In genomic region chr9:33106372-33106771, GRCh38 we compare ENCODE assay signal across 14 cellular contexts. TPM values are rescaled to one million over a fixed set of nuclear protein-coding genes. Genes with fewer than 3 reads are reported as not detected.
A peak's percentile ranks its signal among the peaks of the same experiment; 100 is the strongest.
DNase-seq lines count a peak whose midpoint lies in the region; ATAC-seq, FAIRE-seq and TF ChIP-seq lines count a peak whose summit lies in the region.
"Had no signal": no experiment of that assay in that cellular context is flagged by ENCODE, and none has a peak within 500 bp of the region (broad histone marks: within the 10 kb centered on the region; RNA-seq: fewer than 3 reads in every experiment).

No MANE protein-coding gene starts in this region.

- POLR2A ChIA-PET in endothelial cell of umbilical vein (lab: Charles Lee) = no interaction called here

- H3K36me3 Mint-ChIP-seq in natural killer cell (no peaks in the 10 kb centered on the region), Calu3 (ENCODE audit: insufficient read depth, unreplicated experiment) (peaks cover 6% of the 10 kb centered on the region)
- no peaks in the 10 kb centered on the region for H3K36me3 Mint-ChIP-seq in natural killer cell treated with Interleukin-12 subunit alpha and Interleukin-12 subunit beta and Interleukin-15 and Interleukin-18, amount 100 ng/mL, for 72 hours

- H3K9me3 Mint-ChIP-seq in natural killer cell (no peaks in the 10 kb centered on the region), Calu3 (ENCODE audit: low read depth, unreplicated experiment) (no peaks in the 10 kb centered on the region)
- no peaks in the 10 kb centered on the region for H3K9me3 Mint-ChIP-seq in natural killer cell treated with Interleukin-12 subunit alpha and Interleukin-12 subunit beta and Interleukin-15 and Interleukin-18, amount 100 ng/mL, for 72 hours
- H3K9me3 Mint-ChIP-seq: activated T-helper 1 cell treated with anti-CD3 and anti-CD28 coated beads, Interleukin-12 subunit alpha, Interleukin-12 subunit beta, Interleukin-2, Interleukin-4 antibody, amounts not matched to agents 30 ng/mL and 10 ng/mL and 1 ng/mL, durations not matched to agents 14 hours and 24 hours and 36 hours had no signal

- H3K4ac ChIP-seq in neuronal stem cell (ENCODE audit: low read length) = no peak overlapping the region

- H3K18ac ChIP-seq in neuronal stem cell (ENCODE audit: low read length) = no peak overlapping the region

- H3K9ac ChIP-seq in endothelial cell of umbilical vein (replicated peaks; ENCODE audit: extremely low read depth, insufficient read depth, low read length) (peak overlapping the region; percentile 70), neuronal stem cell (ENCODE audit: low read depth, low read length, poor library complexity) (no peak overlapping the region)

- H3K9me3 ChIP-seq in endothelial cell of umbilical vein (replicated peaks; ENCODE audit: control insufficient read depth, insufficient read depth, low read length) (no peaks in the 10 kb centered on the region), neuronal stem cell (replicated peaks in 1 of 2; ENCODE audit: control insufficient read depth in 2 of 2, insufficient read depth in 1 of 2, low read depth in 1 of 2, low read length in 2 of 2) (no peaks in the 10 kb centered on the region)
- H3K9me3 ChIP-seq: neutrophil had no signal

- H2BK12ac ChIP-seq in neuronal stem cell (ENCODE audit: low read length) = no peak overlapping the region

- H3K27ac Mint-ChIP-seq in natural killer cell (peak overlapping the region; percentile 21 to 48), Calu3 (ENCODE audit: unreplicated experiment) (no peak overlapping the region)
- H3K27ac Mint-ChIP-seq in natural killer cell treated with Interleukin-12 subunit alpha and Interleukin-12 subunit beta and Interleukin-15 and Interleukin-18, amount 100 ng/mL, for 72 hours = peak overlapping the region in 1 of 2 donors; percentile 63

- H2BK120ac ChIP-seq in neuronal stem cell (ENCODE audit: low read depth, low read length) = no peak overlapping the region

- no peak overlapping the region for H2AK5ac ChIP-seq in neuronal stem cell (ENCODE audit: low read depth, low read length)

- no peaks in the 10 kb centered on the region for H3K79me1 ChIP-seq in neuronal stem cell (ENCODE audit: low read depth, low read length)

- TF ChIP-seq POLR2A in endothelial cell of umbilical vein (IDR thresholded peaks at IDR 0.05; ENCODE audit: low read depth, low read length) = no peak

- no peak for TF ChIP-seq CTCF in natural killer cell (IDR thresholded peaks at IDR 0.05)
- TF ChIP-seq CTCF in endothelial cell of umbilical vein (IDR thresholded peaks at IDR 0.05; ENCODE audit: extremely low read depth in 1 of 2, insufficient read depth in 1 of 2, low read depth in 1 of 2, low read length in 2 of 2) = no peak
- TF ChIP-seq CTCF in Calu3 (IDR thresholded peaks at IDR 0.05; ENCODE audit: unreplicated experiment) = no peak

- H3K4me3 Mint-ChIP-seq in natural killer cell (no peak overlapping the region), Calu3 (ENCODE audit: low read depth, unreplicated experiment) (no peak overlapping the region)
- no peak overlapping the region for H3K4me3 Mint-ChIP-seq in natural killer cell treated with Interleukin-12 subunit alpha and Interleukin-12 subunit beta and Interleukin-15 and Interleukin-18, amount 100 ng/mL, for 72 hours
- H3K4me3 Mint-ChIP-seq: activated T-helper 1 cell treated with anti-CD3 and anti-CD28 coated beads, Interleukin-12 subunit alpha, Interleukin-12 subunit beta, Interleukin-2, Interleukin-4 antibody, amounts not matched to agents 30 ng/mL and 10 ng/mL and 1 ng/mL, durations not matched to agents 14 hours and 24 hours and 36 hours had no signal

- ATAC-seq in natural killer cell (no peak), HG02798 (IDR thresholded peaks at IDR 0.05; ENCODE audit: poor library complexity, unreplicated experiment) (no peak)
- ATAC-seq in natural killer cell treated with Interleukin-12 subunit alpha and Interleukin-12 subunit beta and Interleukin-15 and Interleukin-18, amount 100 ng/mL, for 72 hours = no peak

- dilution Hi-C loops in endothelial cell of umbilical vein (cut with MboI; ENCODE audit: extremely low pct_ligation_motif_present, low sequenced_read_pairs) = no loop called here

- no peak for DNase-seq in natural killer cell
- no peak for DNase-seq in natural killer cell treated with Interleukin-12 subunit alpha and Interleukin-12 subunit beta and Interleukin-15 and Interleukin-18, amount 100 ng/mL, for 72 hours (ENCODE audit: low spot score)
- no peak for DNase-seq in endothelial cell of umbilical vein (ENCODE audit: low read depth, low spot score)
- no peak for DNase-seq in neuronal stem cell (ENCODE audit: low spot score)
- DNase-seq in HuH-7 (ENCODE audit: low spot score) = no peak
- DNase-seq in Calu3 = no peak
- DNase-seq: DMS79 treated with DMSO at 0.1 percent for 48 hours; effector CD8-positive, alpha-beta T cell; NCI-H1105 treated with DMSO at 0.1 percent for 48 hours; T-helper 1 cell had no signal

- CTCF ChIA-PET in endothelial cell of umbilical vein (lab: Charles Lee) (no interaction called here), Calu3 (lab: Charles Lee) (no interaction called here)

- no CpG with 5 or more reads among the region's 4 CpGs for WGBS in neuronal stem cell (ENCODE audit: extremely low coverage in 2 of 2, insufficient read length in 2 of 2, insufficient replicate concordance in 1 of 2), 2 donors
- WGBS in urinary bladder = 63% methylated on average over 4 of the region's 4 CpGs

- intact Hi-C loops in natural killer cell (cut with micrococcal nuclease) = no loop called here
- intact Hi-C loops in endothelial cell of umbilical vein (cut with micrococcal nuclease) = no loop called here
- intact Hi-C loops in Calu3 (cut with micrococcal nuclease; ENCODE audit: unreplicated experiment) = no loop called here

- H3K4me1 Mint-ChIP-seq in natural killer cell (peaks cover 0 to 7% of the 10 kb centered on the region in 2 donors), Calu3 (ENCODE audit: low read depth, unreplicated experiment) (peaks cover 12% of the 10 kb centered on the region)
- H3K4me1 Mint-ChIP-seq in natural killer cell treated with Interleukin-12 subunit alpha and Interleukin-12 subunit beta and Interleukin-15 and Interleukin-18, amount 100 ng/mL, for 72 hours (ENCODE audit: low read depth in 2 of 2) = peaks cover 5 to 14% of the 10 kb centered on the region in 2 donors

- H4K20me1 ChIP-seq in endothelial cell of umbilical vein (replicated peaks; ENCODE audit: control insufficient read depth, extremely low read depth, insufficient read depth, low read length) = no peaks in the 10 kb centered on the region

- peak overlapping the region; percentile 69 for H2AFZ ChIP-seq in endothelial cell of umbilical vein (ENCODE audit: low read depth, low read length)
- H2AFZ ChIP-seq in neuronal stem cell (ENCODE audit: low read length) = peak overlapping the region; percentile 4

- H4K91ac ChIP-seq in neuronal stem cell (ENCODE audit: low read depth, low read length, poor library complexity) = no peak overlapping the region

- H3K27me3 Mint-ChIP-seq in natural killer cell (ENCODE audit: low read depth in 2 of 2) (no peaks in the 10 kb centered on the region), Calu3 (ENCODE audit: unreplicated experiment) (no peaks in the 10 kb centered on the region)
- no peaks in the 10 kb centered on the region for H3K27me3 Mint-ChIP-seq in natural killer cell treated with Interleukin-12 subunit alpha and Interleukin-12 subunit beta and Interleukin-15 and Interleukin-18, amount 100 ng/mL, for 72 hours

- no peaks in the 10 kb centered on the region for H3K79me2 ChIP-seq in endothelial cell of umbilical vein (ENCODE audit: control insufficient read depth, insufficient read depth, low read length)

- H3K27me3 ChIP-seq in endothelial cell of umbilical vein (ENCODE audit: control insufficient read depth in 2 of 2, insufficient read depth in 2 of 2, low read length in 2 of 2) = no peaks in the 10 kb centered on the region
- H3K27me3 ChIP-seq in neuronal stem cell (ENCODE audit: control insufficient read depth in 3 of 3, insufficient read depth in 3 of 3, low read depth in 1 of 3, low read length in 3 of 3) = no peaks in the 10 kb centered on the region
- H3K27me3 ChIP-seq: neutrophil had no signal

- H3K27ac ChIP-seq in endothelial cell of umbilical vein (ENCODE audit: insufficient read depth, low read depth, low read length) = peak overlapping the region; percentile 87
- no peak overlapping the region for H3K27ac ChIP-seq in neuronal stem cell (replicated peaks; ENCODE audit: low read length)
- peak overlapping the region; percentile 3 for H3K27ac ChIP-seq in urinary bladder (ENCODE audit: low read depth)
- H3K27ac ChIP-seq: neutrophil had no signal

- H3K4me3 ChIP-seq in endothelial cell of umbilical vein (replicated peaks in 1 of 3; ENCODE audit: insufficient read depth in 1 of 3, low read depth in 1 of 3, low read length in 3 of 3) (no peak overlapping the region), neuronal stem cell (ENCODE audit: low read length in 2 of 2) (no peak overlapping the region), urinary bladder (ENCODE audit: low read depth, low read length) (no peak overlapping the region)

- no peaks in the 10 kb centered on the region for H3K9me1 ChIP-seq in endothelial cell of umbilical vein (replicated peaks; ENCODE audit: control insufficient read depth, extremely low read depth, insufficient read depth, low read length)

- no peak overlapping the region for H4K8ac ChIP-seq in neuronal stem cell (ENCODE audit: low read depth, low read length)

- H3K14ac ChIP-seq in neuronal stem cell (ENCODE audit: low read length) = no peak overlapping the region

- FAIRE-seq in endothelial cell of umbilical vein (lab: Jason Lieb, UNC) = peak; percentile 59

- no peak overlapping the region for H2BK15ac ChIP-seq in neuronal stem cell (ENCODE audit: low read length)

- no peaks in the 10 kb centered on the region for H3K36me3 ChIP-seq in endothelial cell of umbilical vein (ENCODE audit: control insufficient read depth in 2 of 2, extremely low read depth in 1 of 2, insufficient read depth in 2 of 2, low read length in 2 of 2)
- H3K36me3 ChIP-seq in neuronal stem cell (replicated peaks in 1 of 2; ENCODE audit: control insufficient read depth in 2 of 2, insufficient read depth in 2 of 2, low read length in 2 of 2) = no peaks in the 10 kb centered on the region
- no peaks in the 10 kb centered on the region for H3K36me3 ChIP-seq in urinary bladder (ENCODE audit: insufficient read depth)

- no peak overlapping the region for H2BK5ac ChIP-seq in neuronal stem cell (ENCODE audit: low read length)

- H3K4me2 ChIP-seq in endothelial cell of umbilical vein (ENCODE audit: insufficient read depth, low read length) (peak overlapping the region; percentile 53), neuronal stem cell (ENCODE audit: insufficient read depth, low read length, poor library complexity, severe bottlenecking) (no peak overlapping the region)

- H3K4me1 ChIP-seq in endothelial cell of umbilical vein (ENCODE audit: control insufficient read depth, extremely low read depth, insufficient read depth, low read length) (peaks cover 22% of the 10 kb centered on the region), neuronal stem cell (ENCODE audit: control insufficient read depth in 2 of 2, insufficient read depth in 1 of 2, low read depth in 1 of 2, low read length in 2 of 2) (peaks cover 0 to 9% of the 10 kb centered on the region in 2 donors), urinary bladder (ENCODE audit: insufficient read depth) (no peaks in the 10 kb centered on the region)

- no peak overlapping the region for H3K23ac ChIP-seq in neuronal stem cell (ENCODE audit: low read depth, low read length, poor library complexity)

- BruUV-seq in endothelial cell of umbilical vein (replicated peaks; lab: Mats Ljungman, UMichigan) = no TSS peak
- no TSS peak for BruUV-seq in Calu3 (replicated peaks; lab: Mats Ljungman, UMichigan)

RNA-seq across cellular contexts. Expression of gene SMU1, which starts 29.9 kb away (rescaled TPM):
- total RNA-seq in natural killer cell (10 to 100 TPM; 21.9 to 23.2 (median 22.1) TPM), endothelial cell of umbilical vein (21.7 and 22.2 TPM in 2 replicates), urinary bladder (37.0 TPM), Calu3 (2022) (12.3 and 13.4 TPM in 2 replicates)
- total RNA-seq in natural killer cell treated with Interleukin-12 subunit alpha and Interleukin-12 subunit beta and Interleukin-15 and Interleukin-18, amount 100 ng/mL, for 72 hours = 10 to 100 TPM; 22.5 to 22.7 TPM
- polyA plus RNA-seq in endothelial cell of umbilical vein (7.4 and 8.5 TPM in 2 replicates), urinary bladder (14.3 TPM)
- polyA plus RNA-seq in endothelial cell of umbilical vein (2011; cell fraction: cytosol; rRNA removed) = 10.6 and 10.9 TPM in 2 replicates
- polyA plus RNA-seq in endothelial cell of umbilical vein (2011; cell fraction: nucleus; rRNA removed) = 8.6 and 9.2 TPM in 2 replicates
- polyA plus RNA-seq in endothelial cell of umbilical vein (2012) = 17.0 and 20.0 TPM in 2 replicates
- 18.6 and 19.8 TPM in 2 replicates for polyA minus RNA-seq in endothelial cell of umbilical vein
- polyA minus RNA-seq in endothelial cell of umbilical vein (2011; cell fraction: cytosol; rRNA and poly(A)+ RNA removed) = 18.7 TPM
- polyA minus RNA-seq in endothelial cell of umbilical vein (2011; cell fraction: nucleus; rRNA and poly(A)+ RNA removed) = 6.7 and 9.3 TPM in 2 replicates
- 14.0 TPM for polyA plus RNA-seq in neuronal stem cell (2013, experiment 1 of 2)
- polyA plus RNA-seq in neuronal stem cell (2013, experiment 2 of 2) = 14.7 TPM
